Comparison of ENCODE assay signal across 16 cellular contexts in the genomic region with DNA sequence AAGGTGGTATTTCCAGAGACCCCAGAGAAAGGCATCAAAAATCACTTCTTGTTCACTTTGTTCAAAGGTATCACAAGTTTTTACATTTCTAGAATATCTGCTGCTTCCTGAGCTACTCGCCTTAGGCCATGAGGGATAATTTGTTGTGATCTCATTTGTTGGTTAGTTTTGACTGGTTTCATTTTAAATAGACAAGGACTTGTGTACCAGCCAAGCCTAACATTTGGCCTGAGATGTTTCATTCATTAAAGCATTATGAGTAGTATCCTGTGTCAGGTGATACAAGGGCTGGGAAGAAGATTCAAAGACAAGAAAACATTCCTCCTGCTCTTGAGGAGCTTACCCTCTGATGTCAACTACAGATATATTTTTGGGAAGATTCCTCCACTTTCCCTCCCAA.
DNase-seq lines count a peak whose midpoint lies in the region; ATAC-seq and TF ChIP-seq lines count a peak whose summit lies in the region.
"Had no signal": no experiment of that assay in that cellular context is flagged by ENCODE, and none has a peak within 500 bp of the region (broad histone marks: within the 10 kb centered on the region; RNA-seq: fewer than 3 reads in every experiment).

No MANE protein-coding gene starts in this region.

- TF ChIP-seq CTCF in fibroblast of mammary gland (conservative IDR thresholded peaks at IDR 0.05; ENCODE audit: control insufficient read depth, insufficient read depth, low read depth, low read length) (no peak), thoracic aorta (IDR thresholded peaks at IDR 0.05) (no peak)

- ATAC-seq in thoracic aorta (ENCODE audit: insufficient number of reproducible peaks, low FRiP score, low read depth) = no peak
- ATAC-seq: CD8-positive, alpha-beta T cell; HCT116 had no signal

- H3K4me3 ChIP-seq in fibroblast of mammary gland (ENCODE audit: control insufficient read depth, low read depth, low read length) (no peak overlapping the region), thoracic aorta (no peak overlapping the region)

- peak overlapping the region; percentile 43 to 56 for H3K27ac ChIP-seq in thoracic aorta
- H3K27ac ChIP-seq: C4-2B, HL-60 had no signal

- H3K27me3 ChIP-seq in thoracic aorta (replicated peaks; ENCODE audit: insufficient read depth) = no peaks in the 10 kb centered on the region

- no peaks in the 10 kb centered on the region for H3K9me3 Mint-ChIP-seq in activated CD4-positive, alpha-beta T cell treated with anti-CD3 and anti-CD28 coated beads, Interleukin-2, amount 10 ng/mL, durations not matched to agents 24 days and 14 days
- H3K9me3 Mint-ChIP-seq: CD8-positive, alpha-beta T cell had no signal

- no peak overlapping the region for H3K4me3 Mint-ChIP-seq in activated CD4-positive, alpha-beta T cell treated with anti-CD3 and anti-CD28 coated beads, Interleukin-2, amount 10 ng/mL, durations not matched to agents 24 days and 14 days
- H3K4me3 Mint-ChIP-seq: CD8-positive, alpha-beta T cell had no signal

- DNase-seq in AG20443 (ENCODE audit: low spot score) = peak; percentile 27
- DNase-seq in M059J (ENCODE audit: low read depth) = peak; percentile 54
- DNase-seq in fibroblast of mammary gland (ENCODE audit: low read depth) = peak; percentile 36
- DNase-seq in thoracic aorta (ENCODE audit: low spot score) = no peak
- no peak for DNase-seq in activated CD4-positive, alpha-beta T cell treated with anti-CD3 and anti-CD28 coated beads, Interleukin-2, amount 10 ng/mL, durations not matched to agents 24 days and 14 days
- no peak for DNase-seq in NCI-H1092 treated with DMSO at 0.1 percent for 48 hours (lab: John Stamatoyannopoulos, UW)
- DNase-seq in NCI-H774 (lab: John Stamatoyannopoulos, UW) = no peak
- DNase-seq: 8988T; ACHN; BE2C; Caco-2; CD8-positive, alpha-beta T cell; EL had no signal

- peaks cover 66% of the 10 kb centered on the region for H3K36me3 ChIP-seq in thoracic aorta
- H3K36me3 ChIP-seq: BE2C had no signal

- no peaks in the 10 kb centered on the region for H3K9me3 ChIP-seq in thoracic aorta
- H3K9me3 ChIP-seq: BE2C, Caco-2 had no signal

- no peak overlapping the region for H3K27ac Mint-ChIP-seq in activated CD4-positive, alpha-beta T cell treated with anti-CD3 and anti-CD28 coated beads, Interleukin-2, amount 10 ng/mL, durations not matched to agents 24 days and 14 days
- H3K27ac Mint-ChIP-seq: CD8-positive, alpha-beta T cell had no signal

- no peaks in the 10 kb centered on the region for H3K36me3 Mint-ChIP-seq in activated CD4-positive, alpha-beta T cell treated with anti-CD3 and anti-CD28 coated beads, Interleukin-2, amount 10 ng/mL, durations not matched to agents 24 days and 14 days (ENCODE audit: low read depth)
- H3K36me3 Mint-ChIP-seq: CD8-positive, alpha-beta T cell had no signal

- intact Hi-C loops in activated CD4-positive, alpha-beta T cell treated with anti-CD3 and anti-CD28 coated beads, Interleukin-2, amount 10 ng/mL, durations not matched to agents 24 days and 14 days (cut with micrococcal nuclease) = no loop called here

- peaks cover 0 to 22% of the 10 kb centered on the region in 2 donors for H3K4me1 ChIP-seq in thoracic aorta (ENCODE audit: control insufficient read depth in 1 of 2, low read depth in 2 of 2)
- H3K4me1 ChIP-seq: BE2C, Caco-2 had no signal

- H3K27me3 Mint-ChIP-seq in activated CD4-positive, alpha-beta T cell treated with anti-CD3 and anti-CD28 coated beads, Interleukin-2, amount 10 ng/mL, durations not matched to agents 24 days and 14 days = no peaks in the 10 kb centered on the region

- no peaks in the 10 kb centered on the region for H3K4me1 Mint-ChIP-seq in activated CD4-positive, alpha-beta T cell treated with anti-CD3 and anti-CD28 coated beads, Interleukin-2, amount 10 ng/mL, durations not matched to agents 24 days and 14 days

Comparison
In these comparisons a context has a peak if more than half of its experiments do, and no peak if none do; other contexts are left out.
1. DNase-seq: peak in AG20443 (single experiment), M059J (single experiment) and fibroblast of mammary gland (single experiment); none in thoracic aorta (single experiment), activated CD4-positive, alpha-beta T cell treated with anti-CD3 and anti-CD28 coated beads, Interleukin-2, amount 10 ng/mL, durations not matched to agents 24 days and 14 days (single experiment), NCI-H1092 treated with DMSO at 0.1 percent for 48 hours (single experiment) and NCI-H774 (single experiment).